Comparison of ENCODE assay signal across 1 cellular context in the genomic region with DNA sequence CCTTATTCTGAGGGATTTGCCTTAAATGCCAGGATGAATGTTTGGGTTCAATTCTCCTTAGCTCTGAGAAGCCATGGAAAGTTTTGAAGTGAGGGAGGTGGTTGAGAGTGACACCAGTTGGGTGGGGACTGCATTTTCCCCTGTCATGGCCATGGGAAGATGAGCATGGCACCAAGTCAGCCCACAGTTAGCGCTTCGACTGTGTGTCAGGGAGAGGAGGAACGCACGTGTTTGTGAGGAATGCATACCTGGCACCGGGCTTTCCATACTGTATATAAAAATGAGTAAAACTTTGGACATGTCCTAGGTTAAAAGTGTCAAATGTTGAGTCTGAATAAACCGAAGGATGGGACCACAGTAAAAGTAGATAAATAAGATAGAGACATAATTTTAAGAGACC.
TF ChIP-seq lines count a peak whose summit lies in the region.

No MANE protein-coding gene starts in this region.

TF ChIP-seq in GM23338, 12 proteins besides CTCF, POLR2A, EP300 and RAD21 (continued from another document):
- TF ChIP-seq, protein P1, sequence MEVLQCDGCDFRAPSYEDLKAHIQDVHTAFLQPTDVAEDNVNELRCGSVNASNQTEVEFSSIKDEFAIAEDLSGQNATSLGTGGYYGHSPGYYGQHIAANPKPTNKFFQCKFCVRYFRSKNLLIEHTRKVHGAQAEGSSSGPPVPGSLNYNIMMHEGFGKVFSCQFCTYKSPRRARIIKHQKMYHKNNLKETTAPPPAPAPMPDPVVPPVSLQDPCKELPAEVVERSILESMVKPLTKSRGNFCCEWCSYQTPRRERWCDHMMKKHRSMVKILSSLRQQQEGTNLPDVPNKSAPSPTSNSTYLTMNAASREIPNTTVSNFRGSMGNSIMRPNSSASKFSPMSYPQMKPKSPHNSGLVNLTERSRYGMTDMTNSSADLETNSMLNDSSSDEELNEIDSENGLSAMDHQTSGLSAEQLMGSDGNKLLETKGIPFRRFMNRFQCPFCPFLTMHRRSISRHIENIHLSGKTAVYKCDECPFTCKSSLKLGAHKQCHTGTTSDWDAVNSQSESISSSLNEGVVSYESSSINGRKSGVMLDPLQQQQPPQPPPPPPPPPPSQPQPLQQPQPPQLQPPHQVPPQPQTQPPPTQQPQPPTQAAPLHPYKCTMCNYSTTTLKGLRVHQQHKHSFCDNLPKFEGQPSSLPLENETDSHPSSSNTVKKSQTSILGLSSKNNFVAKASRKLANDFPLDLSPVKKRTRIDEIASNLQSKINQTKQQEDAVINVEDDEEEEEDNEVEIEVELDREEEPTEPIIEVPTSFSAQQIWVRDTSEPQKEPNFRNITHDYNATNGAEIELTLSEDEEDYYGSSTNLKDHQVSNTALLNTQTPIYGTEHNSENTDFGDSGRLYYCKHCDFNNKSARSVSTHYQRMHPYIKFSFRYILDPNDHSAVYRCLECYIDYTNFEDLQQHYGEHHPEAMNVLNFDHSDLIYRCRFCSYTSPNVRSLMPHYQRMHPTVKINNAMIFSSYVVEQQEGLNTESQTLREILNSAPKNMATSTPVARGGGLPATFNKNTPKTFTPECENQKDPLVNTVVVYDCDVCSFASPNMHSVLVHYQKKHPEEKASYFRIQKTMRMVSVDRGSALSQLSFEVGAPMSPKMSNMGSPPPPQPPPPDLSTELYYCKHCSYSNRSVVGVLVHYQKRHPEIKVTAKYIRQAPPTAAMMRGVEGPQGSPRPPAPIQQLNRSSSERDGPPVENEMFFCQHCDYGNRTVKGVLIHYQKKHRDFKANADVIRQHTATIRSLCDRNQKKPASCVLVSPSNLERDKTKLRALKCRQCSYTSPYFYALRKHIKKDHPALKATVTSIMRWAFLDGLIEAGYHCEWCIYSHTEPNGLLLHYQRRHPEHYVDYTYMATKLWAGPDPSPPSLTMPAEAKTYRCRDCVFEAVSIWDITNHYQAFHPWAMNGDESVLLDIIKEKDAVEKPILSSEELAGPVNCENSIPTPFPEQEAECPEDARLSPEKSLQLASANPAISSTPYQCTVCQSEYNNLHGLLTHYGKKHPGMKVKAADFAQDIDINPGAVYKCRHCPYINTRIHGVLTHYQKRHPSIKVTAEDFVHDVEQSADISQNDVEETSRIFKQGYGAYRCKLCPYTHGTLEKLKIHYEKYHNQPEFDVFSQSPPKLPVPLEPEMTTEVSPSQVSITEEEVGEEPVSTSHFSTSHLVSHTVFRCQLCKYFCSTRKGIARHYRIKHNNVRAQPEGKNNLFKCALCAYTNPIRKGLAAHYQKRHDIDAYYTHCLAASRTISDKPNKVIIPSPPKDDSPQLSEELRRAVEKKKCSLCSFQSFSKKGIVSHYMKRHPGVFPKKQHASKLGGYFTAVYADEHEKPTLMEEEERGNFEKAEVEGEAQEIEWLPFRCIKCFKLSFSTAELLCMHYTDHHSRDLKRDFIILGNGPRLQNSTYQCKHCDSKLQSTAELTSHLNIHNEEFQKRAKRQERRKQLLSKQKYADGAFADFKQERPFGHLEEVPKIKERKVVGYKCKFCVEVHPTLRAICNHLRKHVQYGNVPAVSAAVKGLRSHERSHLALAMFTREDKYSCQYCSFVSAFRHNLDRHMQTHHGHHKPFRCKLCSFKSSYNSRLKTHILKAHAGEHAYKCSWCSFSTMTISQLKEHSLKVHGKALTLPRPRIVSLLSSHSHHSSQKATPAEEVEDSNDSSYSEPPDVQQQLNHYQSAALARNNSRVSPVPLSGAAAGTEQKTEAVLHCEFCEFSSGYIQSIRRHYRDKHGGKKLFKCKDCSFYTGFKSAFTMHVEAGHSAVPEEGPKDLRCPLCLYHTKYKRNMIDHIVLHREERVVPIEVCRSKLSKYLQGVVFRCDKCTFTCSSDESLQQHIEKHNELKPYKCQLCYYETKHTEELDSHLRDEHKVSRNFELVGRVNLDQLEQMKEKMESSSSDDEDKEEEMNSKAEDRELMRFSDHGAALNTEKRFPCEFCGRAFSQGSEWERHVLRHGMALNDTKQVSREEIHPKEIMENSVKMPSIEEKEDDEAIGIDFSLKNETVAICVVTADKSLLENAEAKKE (CRISPR knock-in tag; IDR thresholded peaks at IDR 0.05), result no peak
- TF ChIP-seq CREB1 (CRISPR knock-in tag; IDR thresholded peaks at IDR 0.05; ENCODE audit: low read depth) (no peak), EZH2 (IDR thresholded peaks at IDR 0.05; ENCODE audit: low read depth, unreplicated experiment) (no peak), NANOG (IDR thresholded peaks at IDR 0.05; ENCODE audit: borderline replicate concordance) (no peak)
- TF ChIP-seq, protein P2, sequence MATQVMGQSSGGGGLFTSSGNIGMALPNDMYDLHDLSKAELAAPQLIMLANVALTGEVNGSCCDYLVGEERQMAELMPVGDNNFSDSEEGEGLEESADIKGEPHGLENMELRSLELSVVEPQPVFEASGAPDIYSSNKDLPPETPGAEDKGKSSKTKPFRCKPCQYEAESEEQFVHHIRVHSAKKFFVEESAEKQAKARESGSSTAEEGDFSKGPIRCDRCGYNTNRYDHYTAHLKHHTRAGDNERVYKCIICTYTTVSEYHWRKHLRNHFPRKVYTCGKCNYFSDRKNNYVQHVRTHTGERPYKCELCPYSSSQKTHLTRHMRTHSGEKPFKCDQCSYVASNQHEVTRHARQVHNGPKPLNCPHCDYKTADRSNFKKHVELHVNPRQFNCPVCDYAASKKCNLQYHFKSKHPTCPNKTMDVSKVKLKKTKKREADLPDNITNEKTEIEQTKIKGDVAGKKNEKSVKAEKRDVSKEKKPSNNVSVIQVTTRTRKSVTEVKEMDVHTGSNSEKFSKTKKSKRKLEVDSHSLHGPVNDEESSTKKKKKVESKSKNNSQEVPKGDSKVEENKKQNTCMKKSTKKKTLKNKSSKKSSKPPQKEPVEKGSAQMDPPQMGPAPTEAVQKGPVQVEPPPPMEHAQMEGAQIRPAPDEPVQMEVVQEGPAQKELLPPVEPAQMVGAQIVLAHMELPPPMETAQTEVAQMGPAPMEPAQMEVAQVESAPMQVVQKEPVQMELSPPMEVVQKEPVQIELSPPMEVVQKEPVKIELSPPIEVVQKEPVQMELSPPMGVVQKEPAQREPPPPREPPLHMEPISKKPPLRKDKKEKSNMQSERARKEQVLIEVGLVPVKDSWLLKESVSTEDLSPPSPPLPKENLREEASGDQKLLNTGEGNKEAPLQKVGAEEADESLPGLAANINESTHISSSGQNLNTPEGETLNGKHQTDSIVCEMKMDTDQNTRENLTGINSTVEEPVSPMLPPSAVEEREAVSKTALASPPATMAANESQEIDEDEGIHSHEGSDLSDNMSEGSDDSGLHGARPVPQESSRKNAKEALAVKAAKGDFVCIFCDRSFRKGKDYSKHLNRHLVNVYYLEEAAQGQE (IDR thresholded peaks at IDR 0.05; ENCODE audit: unreplicated experiment), result no peak
TF ChIP-seq in GM23338: peak in this region for 0.
